Comparison of ENCODE assay signal across 8 cellular contexts in the genomic region with DNA sequence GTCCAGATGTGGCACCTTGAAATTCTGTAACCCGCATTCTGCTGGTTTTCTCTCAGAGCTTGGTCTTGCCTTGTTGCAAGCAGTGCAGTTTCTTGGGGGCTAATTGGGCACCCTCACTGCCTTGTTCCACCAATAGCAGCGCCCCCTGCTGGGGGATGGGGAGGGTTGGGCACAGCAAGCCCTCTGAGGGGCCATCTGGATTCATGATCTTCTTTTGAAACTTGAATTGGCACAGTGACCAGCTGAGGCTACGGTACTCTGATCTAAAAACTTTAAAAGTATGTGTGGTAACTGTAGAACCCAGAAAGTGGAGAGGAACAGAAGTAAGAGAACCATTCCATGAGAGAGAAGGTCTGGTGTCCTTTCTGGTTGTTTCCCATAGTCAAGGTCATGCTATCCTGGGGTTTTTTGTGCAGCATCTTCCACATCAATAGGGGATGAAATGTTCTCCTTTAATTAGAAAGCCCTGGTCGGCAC.
DNase-seq lines count a peak whose midpoint lies in the region; ATAC-seq and TF ChIP-seq lines count a peak whose summit lies in the region.

No MANE protein-coding gene starts in this region.

- no peaks in the 10 kb centered on the region for H3K9me2 ChIP-seq in neural cell (ENCODE audit: insufficient read depth, low read length)

- H2AFZ ChIP-seq in neural cell (ENCODE audit: low read depth, low read length) = no peak overlapping the region

- no peak for ATAC-seq in HG02798 (IDR thresholded peaks at IDR 0.05; ENCODE audit: poor library complexity, unreplicated experiment)

- no peaks in the 10 kb centered on the region for H3K9me3 ChIP-seq in neural cell (ENCODE audit: low read length)

- H3K79me2 ChIP-seq in neural cell (replicated peaks; ENCODE audit: insufficient read depth, low read length) = no peaks in the 10 kb centered on the region

- H3K27me3 ChIP-seq in neural cell (ENCODE audit: insufficient read depth, low read depth, low read length) = no peaks in the 10 kb centered on the region

- TF ChIP-seq RAD21 in neural cell (conservative IDR thresholded peaks at IDR 0.05) = no peak

- no peaks in the 10 kb centered on the region for H3F3A ChIP-seq in neural cell (ENCODE audit: insufficient read depth, low read length, poor library complexity, severe bottlenecking)

- TF ChIP-seq CTCF in neural cell (IDR thresholded peaks at IDR 0.05; ENCODE audit: poor library complexity, severe bottlenecking) = peak; percentile 36

- no peaks in the 10 kb centered on the region for H4K20me1 ChIP-seq in neural cell (ENCODE audit: insufficient read depth)

- DNase-seq in activated gamma-delta T cell treated with Interleukin-2 at 50 U/mL for 16 hours (peak; percentile 74), activated gamma-delta T cell (lab: John Stamatoyannopoulos, UW) (no peak), dermis blood vessel endothelial cell (peak; percentile 71), HCEC 1CT (no peak), NCI-H446 treated with DMSO at 0.1 percent for 48 hours (lab: John Stamatoyannopoulos, UW) (no peak)
- peak; percentile 43 to 51 (median 44) for DNase-seq in activated CD4-positive, CD25-positive, alpha-beta regulatory T cell (lab: John Stamatoyannopoulos, UW)

- H3K4me2 ChIP-seq in neural cell (ENCODE audit: low read length) = no peak overlapping the region

- no peak overlapping the region for H3K9ac ChIP-seq in neural cell (ENCODE audit: low read length)

- H3K36me3 ChIP-seq in neural cell (ENCODE audit: insufficient read depth, low read length) = peaks cover 7% of the 10 kb centered on the region

- no peak for TF ChIP-seq EP300 in neural cell (conservative IDR thresholded peaks at IDR 0.05; ENCODE audit: poor library complexity, severe bottlenecking)

- no peak overlapping the region for H3K27ac ChIP-seq in neural cell (ENCODE audit: low read length)

- no peak overlapping the region for H3K4me3 ChIP-seq in neural cell (ENCODE audit: low read length)

TF ChIP-seq in neural cell, 6 proteins besides CTCF, POLR2A, EP300 and RAD21:
- TF ChIP-seq, protein P1, sequence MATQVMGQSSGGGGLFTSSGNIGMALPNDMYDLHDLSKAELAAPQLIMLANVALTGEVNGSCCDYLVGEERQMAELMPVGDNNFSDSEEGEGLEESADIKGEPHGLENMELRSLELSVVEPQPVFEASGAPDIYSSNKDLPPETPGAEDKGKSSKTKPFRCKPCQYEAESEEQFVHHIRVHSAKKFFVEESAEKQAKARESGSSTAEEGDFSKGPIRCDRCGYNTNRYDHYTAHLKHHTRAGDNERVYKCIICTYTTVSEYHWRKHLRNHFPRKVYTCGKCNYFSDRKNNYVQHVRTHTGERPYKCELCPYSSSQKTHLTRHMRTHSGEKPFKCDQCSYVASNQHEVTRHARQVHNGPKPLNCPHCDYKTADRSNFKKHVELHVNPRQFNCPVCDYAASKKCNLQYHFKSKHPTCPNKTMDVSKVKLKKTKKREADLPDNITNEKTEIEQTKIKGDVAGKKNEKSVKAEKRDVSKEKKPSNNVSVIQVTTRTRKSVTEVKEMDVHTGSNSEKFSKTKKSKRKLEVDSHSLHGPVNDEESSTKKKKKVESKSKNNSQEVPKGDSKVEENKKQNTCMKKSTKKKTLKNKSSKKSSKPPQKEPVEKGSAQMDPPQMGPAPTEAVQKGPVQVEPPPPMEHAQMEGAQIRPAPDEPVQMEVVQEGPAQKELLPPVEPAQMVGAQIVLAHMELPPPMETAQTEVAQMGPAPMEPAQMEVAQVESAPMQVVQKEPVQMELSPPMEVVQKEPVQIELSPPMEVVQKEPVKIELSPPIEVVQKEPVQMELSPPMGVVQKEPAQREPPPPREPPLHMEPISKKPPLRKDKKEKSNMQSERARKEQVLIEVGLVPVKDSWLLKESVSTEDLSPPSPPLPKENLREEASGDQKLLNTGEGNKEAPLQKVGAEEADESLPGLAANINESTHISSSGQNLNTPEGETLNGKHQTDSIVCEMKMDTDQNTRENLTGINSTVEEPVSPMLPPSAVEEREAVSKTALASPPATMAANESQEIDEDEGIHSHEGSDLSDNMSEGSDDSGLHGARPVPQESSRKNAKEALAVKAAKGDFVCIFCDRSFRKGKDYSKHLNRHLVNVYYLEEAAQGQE (IDR thresholded peaks at IDR 0.05; ENCODE audit: borderline replicate concordance) = no peak
- no peak for TF ChIP-seq SMC3 (conservative IDR thresholded peaks at IDR 0.05; ENCODE audit: poor library complexity)
- TF ChIP-seq EZH2 (IDR thresholded peaks at IDR 0.05; ENCODE audit: borderline replicate concordance, insufficient read depth, low read length, poor library complexity, severe bottlenecking) = no peak
- TF ChIP-seq TAF1 (IDR thresholded peaks at IDR 0.05; ENCODE audit: low read depth) = no peak
- no peak for TF ChIP-seq MXI1 (conservative IDR thresholded peaks at IDR 0.05; ENCODE audit: poor library complexity, severe bottlenecking)
- TF ChIP-seq POLR2AphosphoS5 (IDR thresholded peaks at IDR 0.05) = no peak

Comparison
In these comparisons a context has a peak if more than half of its experiments do, and no peak if none do; other contexts are left out.
1. DNase-seq: peak in activated gamma-delta T cell treated with Interleukin-2 at 50 U/mL for 16 hours (single experiment), activated CD4-positive, CD25-positive, alpha-beta regulatory T cell (4 of 4) and dermis blood vessel endothelial cell (single experiment); none in activated gamma-delta T cell (single experiment), HCEC 1CT (single experiment) and NCI-H446 treated with DMSO at 0.1 percent for 48 hours (single experiment).